ENCODE assay signal across 1 cellular context in the genomic region with DNA sequence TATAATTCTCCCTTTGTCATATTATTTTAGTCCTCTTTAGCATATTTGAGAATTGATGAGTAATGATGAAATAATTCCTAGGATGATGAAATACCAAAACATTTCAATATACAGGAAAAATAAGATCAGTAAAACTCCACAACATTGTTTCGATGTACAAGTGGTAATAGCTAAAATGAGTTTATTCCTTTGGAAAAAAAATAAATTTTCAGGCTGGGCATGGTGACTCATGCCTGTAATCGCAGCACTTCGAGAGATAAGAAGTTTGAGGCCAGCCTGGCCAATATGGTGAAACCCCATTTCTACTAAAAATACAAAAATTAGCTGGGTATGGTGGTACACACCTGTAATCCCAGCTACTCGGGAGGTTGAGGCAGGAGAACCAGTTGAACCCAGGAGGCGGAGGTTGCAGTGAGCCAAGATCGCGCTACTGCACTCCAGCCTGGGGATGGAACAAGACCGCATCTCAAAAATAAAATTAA.
TF ChIP-seq lines count a peak whose summit lies in the region.

No MANE protein-coding gene starts in this region.

TF ChIP-seq in K562, 482 proteins besides CTCF, POLR2A, EP300 and RAD21 (continued from another document):
- TF ChIP-seq ATF3 (IDR thresholded peaks at IDR 0.05) (peak; percentile 95), ATF3 (CRISPR knock-in tag; conservative IDR thresholded peaks at IDR 0.05) (peak; percentile 38; the same call in 1 of the 2 replicates), SMARCA4 (IDR thresholded peaks at IDR 0.05) (peak; percentile 93), CEBPB (tag; IDR thresholded peaks at IDR 0.05) (peak; percentile 87), FOXJ2 (tag; IDR thresholded peaks at IDR 0.05) (0 out of 2 replicates have a peak, but pooled peaks have one; percentile 25), FOSL1 (tag; conservative IDR thresholded peaks at IDR 0.05) (peak; percentile 93), JUND (IDR thresholded peaks at IDR 0.05; ENCODE audit: borderline replicate concordance, low read depth, low read length) (peak; percentile 94), JUND (tag; IDR thresholded peaks at IDR 0.05; ENCODE audit: borderline replicate concordance, low read depth, low read length) (peak; percentile 89), C11orf30 (IDR thresholded peaks at IDR 0.05; ENCODE audit: low read depth) (peak; percentile 15; the same call in 1 of the 2 replicates), FOS (IDR thresholded peaks at IDR 0.05; ENCODE audit: extremely low read depth, insufficient read length) (peak; percentile 33), CEBPG (CRISPR knock-in tag; IDR thresholded peaks at IDR 0.05) (peak; percentile 50; the same call in 1 of the 2 replicates), CEBPG (tag; conservative IDR thresholded peaks at IDR 0.05 in 1 of 2, IDR thresholded peaks at IDR 0.05 in 1 of 2) (peak; percentile 92 to 94), ZSCAN32 (CRISPR knock-in tag; IDR thresholded peaks at IDR 0.05) (peak; percentile 68; the same call in 1 of the 2 replicates)
